8 cellular contexts compared by ENCODE assay signal in genomic region chr4:115090483-115091075, GRCh38. TPM values are rescaled to one million over a fixed set of nuclear protein-coding genes. Genes with fewer than 3 reads are reported as not detected.
DNase-seq lines count a peak whose midpoint lies in the region; ATAC-seq and TF ChIP-seq lines count a peak whose summit lies in the region.

No MANE protein-coding gene starts in this region.

- no peaks in the 10 kb centered on the region for H3K27me3 Mint-ChIP-seq in activated CD8-positive, alpha-beta T cell treated with anti-CD3 and anti-CD28 coated beads for 36 hours
- no peaks in the 10 kb centered on the region for H3K27me3 Mint-ChIP-seq in activated CD8-positive, alpha-beta T cell treated with anti-CD3 and anti-CD28 coated beads, Interleukin-2, amount 10 ng/mL, durations not matched to agents 7 days and 5 days (ENCODE audit: low read depth)
- H3K27me3 Mint-ChIP-seq in brain: no peaks in the 10 kb centered on the region
- no peaks in the 10 kb centered on the region for H3K27me3 Mint-ChIP-seq in naive B cell
- peaks cover 5% of the 10 kb centered on the region for H3K27me3 Mint-ChIP-seq in activated naive CD8-positive, alpha-beta T cell treated with anti-CD3 and anti-CD28 coated beads for 36 hours

- DNase-seq in activated CD8-positive, alpha-beta T cell treated with anti-CD3 and anti-CD28 coated beads for 36 hours: no peak
- no peak for DNase-seq in activated CD8-positive, alpha-beta T cell treated with anti-CD3 and anti-CD28 coated beads, Interleukin-2, amount 10 ng/mL, durations not matched to agents 7 days and 5 days
- DNase-seq in NCI-H2029 treated with DMSO at 0.1 percent for 48 hours (lab: John Stamatoyannopoulos, UW) (peak; percentile 69), naive B cell (peak; percentile 1)
- no peak for DNase-seq in activated naive CD8-positive, alpha-beta T cell treated with anti-CD3 and anti-CD28 coated beads for 36 hours
- no peak for DNase-seq in activated naive CD4-positive, alpha-beta T cell (lab: John Stamatoyannopoulos, UW)

- H3K9me3 Mint-ChIP-seq in activated CD8-positive, alpha-beta T cell treated with anti-CD3 and anti-CD28 coated beads for 36 hours: no peaks in the 10 kb centered on the region
- no peaks in the 10 kb centered on the region for H3K9me3 Mint-ChIP-seq in activated CD8-positive, alpha-beta T cell treated with anti-CD3 and anti-CD28 coated beads, Interleukin-2, amount 10 ng/mL, durations not matched to agents 7 days and 5 days (ENCODE audit: insufficient read depth)
- H3K9me3 Mint-ChIP-seq in brain (peaks cover 0 to under 1% (median 0%) of the 10 kb centered on the region in 5 experiments), naive B cell (peaks cover 0 to 2% (median 0%) of the 10 kb centered on the region in 7 donors)
- H3K9me3 Mint-ChIP-seq in activated naive CD8-positive, alpha-beta T cell treated with anti-CD3 and anti-CD28 coated beads for 36 hours: no peaks in the 10 kb centered on the region

- no peak for ATAC-seq in activated CD8-positive, alpha-beta T cell treated with anti-CD3 and anti-CD28 coated beads for 36 hours
- no peak for ATAC-seq in activated CD8-positive, alpha-beta T cell treated with anti-CD3 and anti-CD28 coated beads, Interleukin-2, amount 10 ng/mL, durations not matched to agents 7 days and 5 days
- ATAC-seq in HG02642 (IDR thresholded peaks at IDR 0.05; ENCODE audit: poor library complexity, unreplicated experiment) (peak; percentile 84), naive B cell (ENCODE audit: low read depth in 2 of 2) (no peak)

- POLR2A ChIA-PET in activated CD8-positive, alpha-beta T cell treated with anti-CD3 and anti-CD28 coated beads for 36 hours (lab: Charles Lee): no interaction called here
- POLR2A ChIA-PET in activated CD8-positive, alpha-beta T cell treated with anti-CD3 and anti-CD28 coated beads, Interleukin-2, amount 10 ng/mL, durations not matched to agents 7 days and 5 days (lab: Charles Lee): no interaction called here

- H3K27ac Mint-ChIP-seq in activated CD8-positive, alpha-beta T cell treated with anti-CD3 and anti-CD28 coated beads for 36 hours: no peak overlapping the region
- no peak overlapping the region for H3K27ac Mint-ChIP-seq in activated CD8-positive, alpha-beta T cell treated with anti-CD3 and anti-CD28 coated beads, Interleukin-2, amount 10 ng/mL, durations not matched to agents 7 days and 5 days
- H3K27ac Mint-ChIP-seq in brain: peak overlapping the region in 1 of 5 experiments; percentile 5
- no peak overlapping the region for H3K27ac Mint-ChIP-seq in naive B cell
- no peak overlapping the region for H3K27ac Mint-ChIP-seq in activated naive CD8-positive, alpha-beta T cell treated with anti-CD3 and anti-CD28 coated beads for 36 hours

- no peak overlapping the region for H3K4me3 Mint-ChIP-seq in activated CD8-positive, alpha-beta T cell treated with anti-CD3 and anti-CD28 coated beads for 36 hours
- H3K4me3 Mint-ChIP-seq in activated CD8-positive, alpha-beta T cell treated with anti-CD3 and anti-CD28 coated beads, Interleukin-2, amount 10 ng/mL, durations not matched to agents 7 days and 5 days: no peak overlapping the region
- no peak overlapping the region for H3K4me3 Mint-ChIP-seq in brain
- H3K4me3 Mint-ChIP-seq in naive B cell: no peak overlapping the region
- no peak overlapping the region for H3K4me3 Mint-ChIP-seq in activated naive CD8-positive, alpha-beta T cell treated with anti-CD3 and anti-CD28 coated beads for 36 hours

- no peaks in the 10 kb centered on the region for H3K36me3 Mint-ChIP-seq in activated CD8-positive, alpha-beta T cell treated with anti-CD3 and anti-CD28 coated beads for 36 hours (ENCODE audit: low read depth)
- no peaks in the 10 kb centered on the region for H3K36me3 Mint-ChIP-seq in activated CD8-positive, alpha-beta T cell treated with anti-CD3 and anti-CD28 coated beads, Interleukin-2, amount 10 ng/mL, durations not matched to agents 7 days and 5 days (ENCODE audit: low read depth)
- H3K36me3 Mint-ChIP-seq in brain (no peaks in the 10 kb centered on the region), naive B cell (no peaks in the 10 kb centered on the region)
- H3K36me3 Mint-ChIP-seq in activated naive CD8-positive, alpha-beta T cell treated with anti-CD3 and anti-CD28 coated beads for 36 hours: no peaks in the 10 kb centered on the region

- no peaks in the 10 kb centered on the region for H3K4me1 Mint-ChIP-seq in activated CD8-positive, alpha-beta T cell treated with anti-CD3 and anti-CD28 coated beads for 36 hours (ENCODE audit: low read depth)
- no peaks in the 10 kb centered on the region for H3K4me1 Mint-ChIP-seq in activated CD8-positive, alpha-beta T cell treated with anti-CD3 and anti-CD28 coated beads, Interleukin-2, amount 10 ng/mL, durations not matched to agents 7 days and 5 days (ENCODE audit: low read depth)
- H3K4me1 Mint-ChIP-seq in brain (no peaks in the 10 kb centered on the region), naive B cell (no peaks in the 10 kb centered on the region)
- no peaks in the 10 kb centered on the region for H3K4me1 Mint-ChIP-seq in activated naive CD8-positive, alpha-beta T cell treated with anti-CD3 and anti-CD28 coated beads for 36 hours

- peak; percentile 72 for TF ChIP-seq CTCF in activated CD8-positive, alpha-beta T cell treated with anti-CD3 and anti-CD28 coated beads for 36 hours (IDR thresholded peaks at IDR 0.05)
- peak; percentile 86 for TF ChIP-seq CTCF in brain (conservative IDR thresholded peaks at IDR 0.05)

- intact Hi-C loops in activated CD8-positive, alpha-beta T cell treated with anti-CD3 and anti-CD28 coated beads for 36 hours (cut with micrococcal nuclease): no loop called here

- CTCF ChIA-PET in activated CD8-positive, alpha-beta T cell treated with anti-CD3 and anti-CD28 coated beads for 36 hours (lab: Charles Lee): no interaction called here
- CTCF ChIA-PET in activated CD8-positive, alpha-beta T cell treated with anti-CD3 and anti-CD28 coated beads, Interleukin-2, amount 10 ng/mL, durations not matched to agents 7 days and 5 days (lab: Charles Lee): no interaction called here

RNA-seq across cellular contexts. Expression of gene NDST4, which starts 22.8 kb away (rescaled TPM):
- total RNA-seq in activated CD8-positive, alpha-beta T cell treated with anti-CD3 and anti-CD28 coated beads for 36 hours: not detected
- not detected for total RNA-seq in activated CD8-positive, alpha-beta T cell treated with anti-CD3 and anti-CD28 coated beads, Interleukin-2, amount 10 ng/mL, durations not matched to agents 7 days and 5 days
- polyA plus RNA-seq in brain (ENCODE audit: insufficient read depth, low read depth, low replicate concordance): 0.48 TPM
- not detected for polyA plus RNA-seq in naive B cell (ENCODE audit: low read depth in 6 of 6)
- total RNA-seq in activated naive CD8-positive, alpha-beta T cell treated with anti-CD3 and anti-CD28 coated beads for 36 hours: not detected

Comparison
In these comparisons a context has a peak if more than half of its experiments do, and no peak if none do; other contexts are left out.
1. DNase-seq: peak in NCI-H2029 treated with DMSO at 0.1 percent for 48 hours (single experiment) and naive B cell (single experiment); none in activated CD8-positive, alpha-beta T cell treated with anti-CD3 and anti-CD28 coated beads for 36 hours (single experiment), activated CD8-positive, alpha-beta T cell treated with anti-CD3 and anti-CD28 coated beads, Interleukin-2, amount 10 ng/mL, durations not matched to agents 7 days and 5 days (single experiment), activated naive CD8-positive, alpha-beta T cell treated with anti-CD3 and anti-CD28 coated beads for 36 hours (single experiment) and activated naive CD4-positive, alpha-beta T cell (0 of 4).